In genomic region chrX:20228245-20228644, GRCh38 we compare ENCODE assay signal across 26 cellular contexts.
"Had no signal": no experiment of that assay in that cellular context is flagged by ENCODE, and none has a peak within 500 bp of the region (broad histone marks: within the 10 kb centered on the region; RNA-seq: fewer than 3 reads in every experiment).

No MANE protein-coding gene starts in this region.

- H3K27ac Mint-ChIP-seq: activated naive CD4-positive, alpha-beta T cell treated with anti-CD3 and anti-CD28 coated beads, Interleukin-2, amount 10 ng/mL, durations not matched to agents 7 days and 5 days; activated naive CD8-positive, alpha-beta T cell treated with anti-CD3 and anti-CD28 coated beads, Interleukin-2, amount 10 ng/mL, durations not matched to agents 7 days and 5 days; activated T-helper 1 cell treated with anti-CD3 and anti-CD28 coated beads, Interleukin-12 subunit alpha, Interleukin-12 subunit beta, Interleukin-2, Interleukin-4 antibody, amounts not matched to agents 30 ng/mL and 10 ng/mL and 1 ng/mL, durations not matched to agents 14 hours and 24 hours and 36 hours; brain; nephron; T-helper 2 cell treated with Interferon-gamma antibody and Interleukin-4, amounts not matched to agents 5 μg/mL and 100 μg/mL, for 36 hours had no signal

- H3K4me1 Mint-ChIP-seq: brain, nephron had no signal

- DNase-seq: activated CD4-positive, alpha-beta T cell treated with anti-CD3 and anti-CD28 coated beads for 4 hours; activated CD4-positive, alpha-beta T cell treated with anti-CD3 and anti-CD28 coated beads, Interleukin-2, amount 50 U/mL, for 48 hours; activated CD4-positive, CD25-positive, alpha-beta regulatory T cell; activated CD8-positive, alpha-beta memory T cell treated with anti-CD3 and anti-CD28 coated beads for 24 hours; activated gamma-delta T cell; activated naive CD4-positive, alpha-beta T cell treated with anti-CD3 and anti-CD28 coated beads, Interleukin-2, amount 10 ng/mL, durations not matched to agents 7 days and 5 days; activated naive CD8-positive, alpha-beta T cell treated with anti-CD3 and anti-CD28 coated beads, Interleukin-2, amount 10 ng/mL, durations not matched to agents 7 days and 5 days; cortex of kidney; foreskin fibroblast; head of caudate nucleus; hypothalamus; islet precursor cell; left ventricle myocardium inferior; posterior cingulate gyrus; right cardiac atrium; spleen; stimulated activated naive CD8-positive, alpha-beta T cell treated with anti-CD3 and anti-CD28 coated beads, Interleukin-15, Interleukin-2, amounts not matched to agents 100 U/mL and 50 U/mL, for 24 hours; testis; transverse colon had no signal

- H3K4me3 ChIP-seq: ascending aorta, left ventricle myocardium inferior, lung, spleen, testis, transverse colon had no signal

- ATAC-seq: esophagus mucosa; right cardiac atrium; stimulated activated naive CD8-positive, alpha-beta T cell treated with anti-CD3 and anti-CD28 coated beads, Interleukin-15, Interleukin-2, amounts not matched to agents 100 U/mL and 50 U/mL, for 24 hours had no signal

- H3K27me3 ChIP-seq: ascending aorta, testis, transverse colon had no signal

- H3K27me3 Mint-ChIP-seq: activated naive CD4-positive, alpha-beta T cell treated with anti-CD3 and anti-CD28 coated beads, Interleukin-2, amount 10 ng/mL, durations not matched to agents 7 days and 5 days; activated naive CD8-positive, alpha-beta T cell treated with anti-CD3 and anti-CD28 coated beads, Interleukin-2, amount 10 ng/mL, durations not matched to agents 7 days and 5 days; brain had no signal

- H3K9me3 ChIP-seq: ascending aorta, left ventricle myocardium inferior, spleen, testis, transverse colon had no signal

- H3K4me1 ChIP-seq: ascending aorta, testis had no signal

- H3K4me3 Mint-ChIP-seq: activated naive CD4-positive, alpha-beta T cell treated with anti-CD3 and anti-CD28 coated beads, Interleukin-2, amount 10 ng/mL, durations not matched to agents 7 days and 5 days; activated naive CD8-positive, alpha-beta T cell treated with anti-CD3 and anti-CD28 coated beads, Interleukin-2, amount 10 ng/mL, durations not matched to agents 7 days and 5 days; activated T-helper 1 cell treated with anti-CD3 and anti-CD28 coated beads, Interleukin-12 subunit alpha, Interleukin-12 subunit beta, Interleukin-2, Interleukin-4 antibody, amounts not matched to agents 30 ng/mL and 10 ng/mL and 1 ng/mL, durations not matched to agents 14 hours and 24 hours and 36 hours; brain; nephron; T-helper 2 cell treated with Interferon-gamma antibody and Interleukin-4, amounts not matched to agents 5 μg/mL and 100 μg/mL, for 36 hours had no signal

- H3K27ac ChIP-seq: ascending aorta, left ventricle myocardium inferior, spleen, testis, transverse colon had no signal

- H3K9me3 Mint-ChIP-seq: activated naive CD4-positive, alpha-beta T cell treated with anti-CD3 and anti-CD28 coated beads, Interleukin-2, amount 10 ng/mL, durations not matched to agents 7 days and 5 days; activated naive CD8-positive, alpha-beta T cell treated with anti-CD3 and anti-CD28 coated beads, Interleukin-2, amount 10 ng/mL, durations not matched to agents 7 days and 5 days; activated T-helper 1 cell treated with anti-CD3 and anti-CD28 coated beads, Interleukin-12 subunit alpha, Interleukin-12 subunit beta, Interleukin-2, Interleukin-4 antibody, amounts not matched to agents 30 ng/mL and 10 ng/mL and 1 ng/mL, durations not matched to agents 14 hours and 24 hours and 36 hours; T-helper 2 cell treated with Interferon-gamma antibody and Interleukin-4, amounts not matched to agents 5 μg/mL and 100 μg/mL, for 36 hours had no signal

- H3K36me3 ChIP-seq: transverse colon had no signal
